In genomic region chr15:67114846-67115521, GRCh38 we compare ENCODE assay signal across 9 cellular contexts. TPM values are rescaled to one million over a fixed set of nuclear protein-coding genes. Genes with fewer than 3 reads are reported as not detected.
DNase-seq lines count a peak whose midpoint lies in the region; ATAC-seq and TF ChIP-seq lines count a peak whose summit lies in the region.
"Had no signal": no experiment of that assay in that cellular context is flagged by ENCODE, and none has a peak within 500 bp of the region (broad histone marks: within the 10 kb centered on the region; RNA-seq: fewer than 3 reads in every experiment).

No MANE protein-coding gene starts in this region.

- TF ChIP-seq CTCF in foreskin fibroblast (IDR thresholded peaks at IDR 0.05; ENCODE audit: low read depth, low read length) (no peak), WERI-Rb-1 (IDR thresholded peaks at IDR 0.05; ENCODE audit: low read depth, low read length) (no peak)

- POLR2A ChIA-PET in T-cell (lab: Charles Lee) = no interaction called here

- no peak overlapping the region for H3K4me3 Mint-ChIP-seq in activated CD8-positive, alpha-beta memory T cell treated with anti-CD3 and anti-CD28 coated beads, Interleukin-2, amount 10 ng/mL, durations not matched to agents 7 days and 5 days
- peak overlapping the region; percentile 22 to 45 (median 31) for H3K4me3 Mint-ChIP-seq in T-cell

- H3K9me3 Mint-ChIP-seq in activated CD8-positive, alpha-beta memory T cell treated with anti-CD3 and anti-CD28 coated beads, Interleukin-2, amount 10 ng/mL, durations not matched to agents 7 days and 5 days (ENCODE audit: low read depth) = peaks cover 3% of the 10 kb centered on the region
- peaks cover 0 to 4% (median 0%) of the 10 kb centered on the region in 3 donors for H3K9me3 Mint-ChIP-seq in T-cell

- H3K9me3 ChIP-seq in subcutaneous abdominal adipose tissue (ENCODE audit: control insufficient read depth in 5 of 5, low read length in 5 of 5) (peaks cover 0 to 4% (median 0%) of the 10 kb centered on the region in 5 donors), WERI-Rb-1 (ENCODE audit: severe bottlenecking) (peaks cover 6% of the 10 kb centered on the region)
- H3K9me3 ChIP-seq: adrenal gland had no signal

- DNase-seq in activated CD8-positive, alpha-beta memory T cell treated with anti-CD3 and anti-CD28 coated beads, Interleukin-2, amount 10 ng/mL, durations not matched to agents 7 days and 5 days = peak; percentile 51
- DNase-seq in activated CD8-positive, alpha-beta memory T cell treated with anti-CD3 and anti-CD28 coated beads for 24 hours = no peak
- DNase-seq in T-cell = no peak
- peak; percentile 35 to 59 for DNase-seq in foreskin fibroblast
- no peak for DNase-seq in WERI-Rb-1
- DNase-seq in stimulated activated CD4-positive, alpha-beta T cell treated with anti-CD3 and anti-CD28 coated beads, Interleukin-4, amount 100 ng/mL, for 24 hours = no peak
- DNase-seq: adrenal gland had no signal

- H3K27me3 Mint-ChIP-seq in activated CD8-positive, alpha-beta memory T cell treated with anti-CD3 and anti-CD28 coated beads, Interleukin-2, amount 10 ng/mL, durations not matched to agents 7 days and 5 days = no peaks in the 10 kb centered on the region
- H3K27me3 Mint-ChIP-seq in T-cell = no peaks in the 10 kb centered on the region

- no peaks in the 10 kb centered on the region for H3K27me3 ChIP-seq in subcutaneous abdominal adipose tissue (ENCODE audit: control insufficient read depth in 5 of 5, insufficient read depth in 4 of 5, low read length in 5 of 5)
- H3K27me3 ChIP-seq in WERI-Rb-1 (ENCODE audit: insufficient read depth, low read depth, severe bottlenecking) = no peaks in the 10 kb centered on the region
- H3K27me3 ChIP-seq: adrenal gland had no signal

- peaks cover 13 to 76% (median 59%) of the 10 kb centered on the region in 5 donors for H3K4me1 ChIP-seq in subcutaneous abdominal adipose tissue (ENCODE audit: control insufficient read depth in 5 of 5, insufficient read depth in 5 of 5, low read length in 5 of 5)

- no peak overlapping the region for H3K4me3 ChIP-seq in foreskin fibroblast (ENCODE audit: low read depth in 1 of 2, low read length in 2 of 2)
- H3K4me3 ChIP-seq in subcutaneous abdominal adipose tissue (ENCODE audit: low read depth in 1 of 5, low read length in 5 of 5) = no peak overlapping the region
- H3K4me3 ChIP-seq in WERI-Rb-1 (ENCODE audit: low read depth, low read length) = no peak overlapping the region
- H3K4me3 ChIP-seq: adrenal gland had no signal

- CTCF ChIA-PET in activated CD8-positive, alpha-beta memory T cell treated with anti-CD3 and anti-CD28 coated beads, Interleukin-2, amount 10 ng/mL, durations not matched to agents 7 days and 5 days (lab: Charles Lee) = interaction anchor here (1.2 to 1.8 kb wide), 2 partner anchors 12 to 14 kb away, joined by 3 to 7 read pairs; no protein-coding TSS in a partner anchor
- CTCF ChIA-PET in T-cell (lab: Charles Lee) = no interaction called here

- H3K36me3 ChIP-seq in subcutaneous abdominal adipose tissue (ENCODE audit: control insufficient read depth in 5 of 5, insufficient read depth in 5 of 5, low read length in 5 of 5) (peaks cover 0 to 3% (median 0%) of the 10 kb centered on the region in 5 donors), WERI-Rb-1 (no peaks in the 10 kb centered on the region)
- H3K36me3 ChIP-seq: adrenal gland had no signal

- H3K27ac Mint-ChIP-seq in activated CD8-positive, alpha-beta memory T cell treated with anti-CD3 and anti-CD28 coated beads, Interleukin-2, amount 10 ng/mL, durations not matched to agents 7 days and 5 days = peak overlapping the region; percentile 81
- H3K27ac Mint-ChIP-seq in T-cell = peak overlapping the region; percentile 93 to 97

- peaks cover 92% of the 10 kb centered on the region for H3K4me1 Mint-ChIP-seq in activated CD8-positive, alpha-beta memory T cell treated with anti-CD3 and anti-CD28 coated beads, Interleukin-2, amount 10 ng/mL, durations not matched to agents 7 days and 5 days
- H3K4me1 Mint-ChIP-seq in T-cell = peaks cover 80 to 92% (median 86%) of the 10 kb centered on the region in 3 donors

- H3K27ac ChIP-seq in subcutaneous abdominal adipose tissue (ENCODE audit: low read depth, low read length) = peak overlapping the region; percentile 99
- no peak overlapping the region for H3K27ac ChIP-seq in WERI-Rb-1
- H3K27ac ChIP-seq: adrenal gland had no signal

- peaks cover 62% of the 10 kb centered on the region for H3K36me3 Mint-ChIP-seq in activated CD8-positive, alpha-beta memory T cell treated with anti-CD3 and anti-CD28 coated beads, Interleukin-2, amount 10 ng/mL, durations not matched to agents 7 days and 5 days
- peaks cover 37% of the 10 kb centered on the region for H3K36me3 Mint-ChIP-seq in T-cell

- peak; percentile 65 for ATAC-seq in activated CD8-positive, alpha-beta memory T cell treated with anti-CD3 and anti-CD28 coated beads, Interleukin-2, amount 10 ng/mL, durations not matched to agents 7 days and 5 days
- ATAC-seq in T-cell (replicated peaks in 1 of 4) (peak; percentile 31 to 58 (median 44)), HG03196 (IDR thresholded peaks at IDR 0.05; ENCODE audit: unreplicated experiment) (no peak)

- H3K9ac ChIP-seq in subcutaneous abdominal adipose tissue (ENCODE audit: low read length in 5 of 5) = no peak overlapping the region

RNA-seq across cellular contexts. Expression of gene SMAD3, which starts 49.6 kb away (rescaled TPM):
- 10 to 100 TPM; 87.1 to 88.0 TPM for total RNA-seq in activated CD8-positive, alpha-beta memory T cell treated with anti-CD3 and anti-CD28 coated beads, Interleukin-2, amount 10 ng/mL, durations not matched to agents 7 days and 5 days
- 100 to 1,000 TPM in 3 of 5 donors, 10 to 100 TPM in 2; 55.4 to 159 (median 110) TPM for total RNA-seq in T-cell

Comparison
In these comparisons a context has a peak if more than half of its experiments do, and no peak if none do; other contexts are left out.
1. DNase-seq: peak in activated CD8-positive, alpha-beta memory T cell treated with anti-CD3 and anti-CD28 coated beads, Interleukin-2, amount 10 ng/mL, durations not matched to agents 7 days and 5 days (single experiment) and foreskin fibroblast (2 of 2); none in activated CD8-positive, alpha-beta memory T cell treated with anti-CD3 and anti-CD28 coated beads for 24 hours (single experiment), T-cell (0 of 34), WERI-Rb-1 (single experiment) and stimulated activated CD4-positive, alpha-beta T cell treated with anti-CD3 and anti-CD28 coated beads, Interleukin-4, amount 100 ng/mL, for 24 hours (single experiment).